1 cellular context compared by ENCODE assay signal in the genomic region with DNA sequence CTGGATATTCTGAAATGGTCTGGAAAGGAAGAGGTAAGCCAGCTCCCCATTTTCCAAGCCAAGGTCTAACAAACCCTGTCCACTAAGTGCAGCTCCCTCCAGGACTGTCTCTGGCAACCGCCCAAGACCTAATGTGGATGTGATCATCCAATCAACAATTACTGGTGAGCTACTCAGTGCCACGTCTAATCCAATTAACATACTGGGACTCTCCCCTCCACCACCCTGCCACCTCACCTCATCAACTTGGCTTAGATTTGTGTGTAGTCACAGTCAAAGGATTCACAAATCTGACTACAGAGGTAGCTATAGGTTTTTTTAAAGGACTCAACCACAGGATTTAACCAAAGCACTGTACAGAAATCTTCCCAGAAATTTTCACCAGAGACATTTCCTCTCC.
TF ChIP-seq lines count a peak whose summit lies in the region.

No MANE protein-coding gene starts in this region.

TF ChIP-seq in H1, 55 proteins besides CTCF, POLR2A, EP300 and RAD21 (continued from another document):
- TF ChIP-seq HDAC6 (IDR thresholded peaks at IDR 0.05; ENCODE audit: low read depth, low read length) (no peak), E2F6 (IDR thresholded peaks at IDR 0.05) (no peak), YY1 (IDR thresholded peaks at IDR 0.05; ENCODE audit: low read depth, low read length) (no peak), FOSL1 (IDR thresholded peaks at IDR 0.05; ENCODE audit: insufficient read depth, low read depth, low read length) (no peak), BRCA1 (IDR thresholded peaks at IDR 0.05; ENCODE audit: low read depth, low read length) (no peak), MAFK (IDR thresholded peaks at IDR 0.05; ENCODE audit: low read depth, low read length) (no peak)
